In genomic region chr10:77827383-77827782, GRCh38 we compare ENCODE assay signal across 15 cellular contexts.
A peak's percentile ranks its signal among the peaks of the same experiment; 100 is the strongest.
DNase-seq lines count a peak whose midpoint lies in the region; ATAC-seq, FAIRE-seq and TF ChIP-seq lines count a peak whose summit lies in the region.
"Had no signal": no experiment of that assay in that cellular context is flagged by ENCODE, and none has a peak within 500 bp of the region (broad histone marks: within the 10 kb centered on the region; RNA-seq: fewer than 3 reads in every experiment).

No MANE protein-coding gene starts in this region.

- TF ChIP-seq CTCF in A549 (IDR thresholded peaks at IDR 0.05) (no peak), RWPE1 (conservative IDR thresholded peaks at IDR 0.05; ENCODE audit: low read depth) (no peak)

- no peak overlapping the region for H3K4me3 Mint-ChIP-seq in effector memory CD8-positive, alpha-beta T cell
- H3K4me3 Mint-ChIP-seq in activated CD4-positive, alpha-beta memory T cell treated with anti-CD3 and anti-CD28 coated beads for 36 hours: no peak overlapping the region

- H3K27ac ChIP-seq in A549 (peak overlapping the region; percentile 54 to 72; a peak in 5 of 6 replicates), RWPE1 (peak overlapping the region; percentile 52)
- H3K27ac ChIP-seq: SK-N-MC had no signal

- peak in 1 of 2 experiments; percentile 30 for DNase-seq in A549 (ENCODE audit: low read depth in 1 of 2, low spot score in 1 of 2)
- peak; percentile 12 for DNase-seq in ELR (ENCODE audit: low read depth)
- DNase-seq in RWPE1 (ENCODE audit: low spot score): no peak
- no peak for DNase-seq in effector memory CD8-positive, alpha-beta T cell
- no peak for DNase-seq in T-helper 9 cell
- DNase-seq in activated CD4-positive, alpha-beta memory T cell treated with anti-CD3 and anti-CD28 coated beads for 36 hours: no peak
- no peak for DNase-seq in activated CD4-positive, alpha-beta T cell treated with anti-CD3 and anti-CD28 coated beads for 4 hours
- DNase-seq: Caco-2, H7, NCI-H1436, NCI-H2081, NCI-H524 had no signal

- H3K4me3 ChIP-seq in A549: no peak overlapping the region
- H3K4me3 ChIP-seq: SK-N-MC had no signal

- peak overlapping the region; percentile 42 to 78 for H3K27ac Mint-ChIP-seq in effector memory CD8-positive, alpha-beta T cell
- no peak overlapping the region for H3K27ac Mint-ChIP-seq in activated CD4-positive, alpha-beta memory T cell treated with anti-CD3 and anti-CD28 coated beads for 36 hours

- H3K9me3 Mint-ChIP-seq in effector memory CD8-positive, alpha-beta T cell: no peaks in the 10 kb centered on the region
- H3K9me3 Mint-ChIP-seq in activated CD4-positive, alpha-beta memory T cell treated with anti-CD3 and anti-CD28 coated beads for 36 hours: no peaks in the 10 kb centered on the region

- no peak for TF ChIP-seq EP300 in A549 (IDR thresholded peaks at IDR 0.05)

- peaks cover 20% of the 10 kb centered on the region for H3K36me3 Mint-ChIP-seq in effector memory CD8-positive, alpha-beta T cell (ENCODE audit: insufficient read depth)
- H3K36me3 Mint-ChIP-seq in activated CD4-positive, alpha-beta memory T cell treated with anti-CD3 and anti-CD28 coated beads for 36 hours: no peaks in the 10 kb centered on the region

- TF ChIP-seq POLR2A in A549 (IDR thresholded peaks at IDR 0.05; ENCODE audit: low read length): no peak

- H3K4me1 Mint-ChIP-seq in effector memory CD8-positive, alpha-beta T cell (ENCODE audit: low read depth in 2 of 2): peaks cover 5 to 6% of the 10 kb centered on the region in 2 donors
- H3K4me1 Mint-ChIP-seq in activated CD4-positive, alpha-beta memory T cell treated with anti-CD3 and anti-CD28 coated beads for 36 hours (ENCODE audit: low read depth): peaks cover 6% of the 10 kb centered on the region

- intact Hi-C loops in activated CD4-positive, alpha-beta memory T cell treated with anti-CD3 and anti-CD28 coated beads for 36 hours (cut with micrococcal nuclease): no loop called here

- peak in 1 of 2 experiments; percentile 37; a peak in 2 of 6 replicates for ATAC-seq in A549
- no peak for ATAC-seq in effector memory CD8-positive, alpha-beta T cell (replicated peaks)
- ATAC-seq: Panc1, Right ventricle myocardium inferior had no signal

- H3K9me3 ChIP-seq in A549: no peaks in the 10 kb centered on the region
- H3K9me3 ChIP-seq: Caco-2 had no signal

- 70% methylated on average over 9 of the region's 9 CpGs for WGBS in A549 (ENCODE audit: missing lambda C conversion rate)

- FAIRE-seq in A549 (lab: Jason Lieb, UNC): no peak

- peak overlapping the region; percentile 21 for H3K4me2 ChIP-seq in A549

- POLR2A ChIA-PET in A549 (lab: Yijun Ruan, JAX) (no interaction called here), RWPE1 (lab: Yijun Ruan, JAX; ENCODE audit: low non-redundant PET) (no interaction called here)
- POLR2A ChIA-PET in activated CD4-positive, alpha-beta memory T cell treated with anti-CD3 and anti-CD28 coated beads for 36 hours (lab: Charles Lee): no interaction called here

- CTCF ChIA-PET in A549 (lab: Yijun Ruan, JAX) (no interaction called here), RWPE1 (lab: Yijun Ruan, JAX) (no interaction called here)
- CTCF ChIA-PET in activated CD4-positive, alpha-beta memory T cell treated with anti-CD3 and anti-CD28 coated beads for 36 hours (lab: Charles Lee): no interaction called here

- no peaks in the 10 kb centered on the region for H3K27me3 Mint-ChIP-seq in effector memory CD8-positive, alpha-beta T cell
- H3K27me3 Mint-ChIP-seq in activated CD4-positive, alpha-beta memory T cell treated with anti-CD3 and anti-CD28 coated beads for 36 hours: no peaks in the 10 kb centered on the region

- TF ChIP-seq RAD21 in A549 (conservative IDR thresholded peaks at IDR 0.05 in 1 of 2, IDR thresholded peaks at IDR 0.05 in 1 of 2): no peak

- H3K4me1 ChIP-seq in A549: peaks cover 10% of the 10 kb centered on the region

TF ChIP-seq in A549, 52 proteins besides CTCF, POLR2A, EP300 and RAD21:
- no peak for TF ChIP-seq RARB (CRISPR knock-in tag; IDR thresholded peaks at IDR 0.05)
- TF ChIP-seq FOSL2 (IDR thresholded peaks at IDR 0.05): no peak
- 0 out of 2 replicates have a peak, but pooled peaks have one; percentile 22 for TF ChIP-seq FOSL2 (CRISPR knock-in tag; IDR thresholded peaks at IDR 0.05)
- TF ChIP-seq KDM5A (IDR thresholded peaks at IDR 0.05): no peak
- TF ChIP-seq NFE2L2 (conservative IDR thresholded peaks at IDR 0.05; ENCODE audit: low read length): peak; percentile 48; the same call in 1 of the 2 replicates
- peak; percentile 88 for TF ChIP-seq MAFK (IDR thresholded peaks at IDR 0.05; ENCODE audit: partially characterized antibody)
- 0 out of 2 replicates have a peak, but pooled peaks have one; percentile 41 for TF ChIP-seq HEYL (CRISPR knock-in tag; IDR thresholded peaks at IDR 0.05)
